1 cellular context compared by ENCODE assay signal in genomic region chr6:159789377-159790148, GRCh38.
A peak's percentile ranks its signal among the peaks of the same experiment; 100 is the strongest.
TF ChIP-seq lines count a peak whose summit lies in the region.

Gene TCP1, minus strand, starts transcription at chr6:159789602. Its CDS starts 134 bp downstream, at chr6:159789468.

TF ChIP-seq in WTC11, 78 proteins besides CTCF, POLR2A, EP300 and RAD21 (continued from another document):
- TF ChIP-seq CREM (CRISPR knock-in tag; IDR thresholded peaks at IDR 0.05) (no peak; the same call in 1 of the 2 replicates), RORB (CRISPR knock-in tag; IDR thresholded peaks at IDR 0.05) (no peak), NFATC4 (CRISPR knock-in tag; IDR thresholded peaks at IDR 0.05) (no peak), KAT7 (CRISPR knock-in tag; IDR thresholded peaks at IDR 0.05; ENCODE audit: borderline replicate concordance) (no peak), TP53 (CRISPR knock-in tag; IDR thresholded peaks at IDR 0.05) (no peak), ZNF425 (CRISPR knock-in tag; conservative IDR thresholded peaks at IDR 0.05) (no peak), ZNF138 (CRISPR knock-in tag; conservative IDR thresholded peaks at IDR 0.05) (no peak), RELA (CRISPR knock-in tag; IDR thresholded peaks at IDR 0.05; ENCODE audit: borderline replicate concordance) (no peak), CBFB (CRISPR knock-in tag; IDR thresholded peaks at IDR 0.05; ENCODE audit: low read depth) (no peak), FOXP1 (CRISPR knock-in tag; IDR thresholded peaks at IDR 0.05; ENCODE audit: borderline replicate concordance) (peak; percentile 61; the same call in 1 of the 2 replicates), FOXP4 (CRISPR knock-in tag; IDR thresholded peaks at IDR 0.05) (peak; percentile 87), ESRRA (CRISPR knock-in tag; IDR thresholded peaks at IDR 0.05; ENCODE audit: borderline replicate concordance) (no peak), PRRX2 (CRISPR knock-in tag; IDR thresholded peaks at IDR 0.05) (no peak), ZNF263 (CRISPR knock-in tag; IDR thresholded peaks at IDR 0.05; ENCODE audit: low read depth) (no peak), TEAD1 (CRISPR knock-in tag; IDR thresholded peaks at IDR 0.05) (no peak; the same call in 1 of the 2 replicates), ZBTB21 (CRISPR knock-in tag; IDR thresholded peaks at IDR 0.05; ENCODE audit: borderline replicate concordance) (no peak), ATF1 (CRISPR knock-in tag; IDR thresholded peaks at IDR 0.05) (no peak), JAZF1 (CRISPR knock-in tag; IDR thresholded peaks at IDR 0.05) (no peak), OVOL2 (CRISPR knock-in tag; IDR thresholded peaks at IDR 0.05; ENCODE audit: borderline replicate concordance) (no peak), SP1 (CRISPR knock-in tag; conservative IDR thresholded peaks at IDR 0.05) (peak; percentile 87), AFF4 (CRISPR knock-in tag; IDR thresholded peaks at IDR 0.05; ENCODE audit: borderline replicate concordance) (no peak), FOXK1 (CRISPR knock-in tag; IDR thresholded peaks at IDR 0.05) (peak; percentile 98), ZBTB43 (CRISPR knock-in tag; IDR thresholded peaks at IDR 0.05) (no peak)
- TF ChIP-seq, protein P1, sequence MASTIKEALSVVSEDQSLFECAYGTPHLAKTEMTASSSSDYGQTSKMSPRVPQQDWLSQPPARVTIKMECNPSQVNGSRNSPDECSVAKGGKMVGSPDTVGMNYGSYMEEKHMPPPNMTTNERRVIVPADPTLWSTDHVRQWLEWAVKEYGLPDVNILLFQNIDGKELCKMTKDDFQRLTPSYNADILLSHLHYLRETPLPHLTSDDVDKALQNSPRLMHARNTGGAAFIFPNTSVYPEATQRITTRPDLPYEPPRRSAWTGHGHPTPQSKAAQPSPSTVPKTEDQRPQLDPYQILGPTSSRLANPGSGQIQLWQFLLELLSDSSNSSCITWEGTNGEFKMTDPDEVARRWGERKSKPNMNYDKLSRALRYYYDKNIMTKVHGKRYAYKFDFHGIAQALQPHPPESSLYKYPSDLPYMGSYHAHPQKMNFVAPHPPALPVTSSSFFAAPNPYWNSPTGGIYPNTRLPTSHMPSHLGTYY (CRISPR knock-in tag; IDR thresholded peaks at IDR 0.05) = 0 out of 2 replicates have a peak, but pooled peaks have one; percentile 8
- TF ChIP-seq, protein P2, sequence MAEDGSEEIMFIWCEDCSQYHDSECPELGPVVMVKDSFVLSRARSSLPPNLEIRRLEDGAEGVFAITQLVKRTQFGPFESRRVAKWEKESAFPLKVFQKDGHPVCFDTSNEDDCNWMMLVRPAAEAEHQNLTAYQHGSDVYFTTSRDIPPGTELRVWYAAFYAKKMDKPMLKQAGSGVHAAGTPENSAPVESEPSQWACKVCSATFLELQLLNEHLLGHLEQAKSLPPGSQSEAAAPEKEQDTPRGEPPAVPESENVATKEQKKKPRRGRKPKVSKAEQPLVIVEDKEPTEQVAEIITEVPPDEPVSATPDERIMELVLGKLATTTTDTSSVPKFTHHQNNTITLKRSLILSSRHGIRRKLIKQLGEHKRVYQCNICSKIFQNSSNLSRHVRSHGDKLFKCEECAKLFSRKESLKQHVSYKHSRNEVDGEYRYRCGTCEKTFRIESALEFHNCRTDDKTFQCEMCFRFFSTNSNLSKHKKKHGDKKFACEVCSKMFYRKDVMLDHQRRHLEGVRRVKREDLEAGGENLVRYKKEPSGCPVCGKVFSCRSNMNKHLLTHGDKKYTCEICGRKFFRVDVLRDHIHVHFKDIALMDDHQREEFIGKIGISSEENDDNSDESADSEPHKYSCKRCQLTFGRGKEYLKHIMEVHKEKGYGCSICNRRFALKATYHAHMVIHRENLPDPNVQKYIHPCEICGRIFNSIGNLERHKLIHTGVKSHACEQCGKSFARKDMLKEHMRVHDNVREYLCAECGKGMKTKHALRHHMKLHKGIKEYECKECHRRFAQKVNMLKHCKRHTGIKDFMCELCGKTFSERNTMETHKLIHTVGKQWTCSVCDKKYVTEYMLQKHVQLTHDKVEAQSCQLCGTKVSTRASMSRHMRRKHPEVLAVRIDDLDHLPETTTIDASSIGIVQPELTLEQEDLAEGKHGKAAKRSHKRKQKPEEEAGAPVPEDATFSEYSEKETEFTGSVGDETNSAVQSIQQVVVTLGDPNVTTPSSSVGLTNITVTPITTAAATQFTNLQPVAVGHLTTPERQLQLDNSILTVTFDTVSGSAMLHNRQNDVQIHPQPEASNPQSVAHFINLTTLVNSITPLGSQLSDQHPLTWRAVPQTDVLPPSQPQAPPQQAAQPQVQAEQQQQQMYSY (CRISPR knock-in tag; IDR thresholded peaks at IDR 0.05) = peak; percentile 71; the same call in 1 of the 2 replicates
- TF ChIP-seq, protein P3, sequence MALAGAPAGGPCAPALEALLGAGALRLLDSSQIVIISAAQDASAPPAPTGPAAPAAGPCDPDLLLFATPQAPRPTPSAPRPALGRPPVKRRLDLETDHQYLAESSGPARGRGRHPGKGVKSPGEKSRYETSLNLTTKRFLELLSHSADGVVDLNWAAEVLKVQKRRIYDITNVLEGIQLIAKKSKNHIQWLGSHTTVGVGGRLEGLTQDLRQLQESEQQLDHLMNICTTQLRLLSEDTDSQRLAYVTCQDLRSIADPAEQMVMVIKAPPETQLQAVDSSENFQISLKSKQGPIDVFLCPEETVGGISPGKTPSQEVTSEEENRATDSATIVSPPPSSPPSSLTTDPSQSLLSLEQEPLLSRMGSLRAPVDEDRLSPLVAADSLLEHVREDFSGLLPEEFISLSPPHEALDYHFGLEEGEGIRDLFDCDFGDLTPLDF (CRISPR knock-in tag; IDR thresholded peaks at IDR 0.05) = no peak
- TF ChIP-seq, protein P4, sequence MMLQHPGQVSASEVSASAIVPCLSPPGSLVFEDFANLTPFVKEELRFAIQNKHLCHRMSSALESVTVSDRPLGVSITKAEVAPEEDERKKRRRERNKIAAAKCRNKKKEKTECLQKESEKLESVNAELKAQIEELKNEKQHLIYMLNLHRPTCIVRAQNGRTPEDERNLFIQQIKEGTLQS (CRISPR knock-in tag; conservative IDR thresholded peaks at IDR 0.05) = no peak
- TF ChIP-seq, protein P5, sequence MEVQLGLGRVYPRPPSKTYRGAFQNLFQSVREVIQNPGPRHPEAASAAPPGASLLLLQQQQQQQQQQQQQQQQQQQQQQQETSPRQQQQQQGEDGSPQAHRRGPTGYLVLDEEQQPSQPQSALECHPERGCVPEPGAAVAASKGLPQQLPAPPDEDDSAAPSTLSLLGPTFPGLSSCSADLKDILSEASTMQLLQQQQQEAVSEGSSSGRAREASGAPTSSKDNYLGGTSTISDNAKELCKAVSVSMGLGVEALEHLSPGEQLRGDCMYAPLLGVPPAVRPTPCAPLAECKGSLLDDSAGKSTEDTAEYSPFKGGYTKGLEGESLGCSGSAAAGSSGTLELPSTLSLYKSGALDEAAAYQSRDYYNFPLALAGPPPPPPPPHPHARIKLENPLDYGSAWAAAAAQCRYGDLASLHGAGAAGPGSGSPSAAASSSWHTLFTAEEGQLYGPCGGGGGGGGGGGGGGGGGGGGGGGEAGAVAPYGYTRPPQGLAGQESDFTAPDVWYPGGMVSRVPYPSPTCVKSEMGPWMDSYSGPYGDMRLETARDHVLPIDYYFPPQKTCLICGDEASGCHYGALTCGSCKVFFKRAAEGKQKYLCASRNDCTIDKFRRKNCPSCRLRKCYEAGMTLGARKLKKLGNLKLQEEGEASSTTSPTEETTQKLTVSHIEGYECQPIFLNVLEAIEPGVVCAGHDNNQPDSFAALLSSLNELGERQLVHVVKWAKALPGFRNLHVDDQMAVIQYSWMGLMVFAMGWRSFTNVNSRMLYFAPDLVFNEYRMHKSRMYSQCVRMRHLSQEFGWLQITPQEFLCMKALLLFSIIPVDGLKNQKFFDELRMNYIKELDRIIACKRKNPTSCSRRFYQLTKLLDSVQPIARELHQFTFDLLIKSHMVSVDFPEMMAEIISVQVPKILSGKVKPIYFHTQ (CRISPR knock-in tag; IDR thresholded peaks at IDR 0.05) = no peak
- TF ChIP-seq, protein P6, sequence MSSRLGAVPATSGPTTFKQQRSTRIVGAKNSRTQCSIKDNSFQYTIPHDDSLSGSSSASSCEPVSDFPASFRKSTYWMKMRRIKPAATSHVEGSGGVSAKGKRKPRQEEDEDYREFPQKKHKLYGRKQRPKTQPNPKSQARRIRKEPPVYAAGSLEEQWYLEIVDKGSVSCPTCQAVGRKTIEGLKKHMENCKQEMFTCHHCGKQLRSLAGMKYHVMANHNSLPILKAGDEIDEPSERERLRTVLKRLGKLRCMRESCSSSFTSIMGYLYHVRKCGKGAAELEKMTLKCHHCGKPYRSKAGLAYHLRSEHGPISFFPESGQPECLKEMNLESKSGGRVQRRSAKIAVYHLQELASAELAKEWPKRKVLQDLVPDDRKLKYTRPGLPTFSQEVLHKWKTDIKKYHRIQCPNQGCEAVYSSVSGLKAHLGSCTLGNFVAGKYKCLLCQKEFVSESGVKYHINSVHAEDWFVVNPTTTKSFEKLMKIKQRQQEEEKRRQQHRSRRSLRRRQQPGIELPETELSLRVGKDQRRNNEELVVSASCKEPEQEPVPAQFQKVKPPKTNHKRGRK (CRISPR knock-in tag; IDR thresholded peaks at IDR 0.05; ENCODE audit: borderline replicate concordance) = no peak
TF ChIP-seq in WTC11: peak in this region for 18.
